11 cellular contexts compared by ENCODE assay signal in the genomic region with DNA sequence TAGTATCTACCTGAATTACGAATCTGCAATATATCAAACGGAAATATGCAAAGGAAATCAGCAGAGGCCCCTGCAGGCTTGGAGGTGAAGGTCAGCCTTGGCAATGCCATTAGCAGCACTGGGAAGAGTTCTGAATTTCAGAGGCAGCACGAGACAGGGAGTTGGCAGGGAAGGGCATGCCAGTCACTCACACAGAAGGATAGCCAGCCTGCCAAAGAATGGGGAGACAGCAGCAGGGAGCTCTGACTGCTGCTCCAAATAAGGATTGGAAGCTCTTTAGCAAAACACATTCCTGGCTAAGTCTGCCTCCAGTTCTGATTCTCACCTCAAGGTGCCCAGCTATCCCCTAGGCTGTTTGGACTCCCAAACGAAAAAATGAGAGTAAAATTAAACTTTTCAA.
DNase-seq lines count a peak whose midpoint lies in the region; ATAC-seq and TF ChIP-seq lines count a peak whose summit lies in the region.
"Had no signal": no experiment of that assay in that cellular context is flagged by ENCODE, and none has a peak within 500 bp of the region (broad histone marks: within the 10 kb centered on the region; RNA-seq: fewer than 3 reads in every experiment).

No MANE protein-coding gene starts in this region.

- DNase-seq in NCI-H1694 treated with DMSO at 0.1 percent for 48 hours (lab: John Stamatoyannopoulos, UW) = peak; percentile 35
- no peak for DNase-seq in NCI-H1694 (lab: John Stamatoyannopoulos, UW)
- DNase-seq in coronary artery (ENCODE audit: low spot score) = peak; percentile 77
- peak; percentile 29 for DNase-seq in iPS-NIHi7 (ENCODE audit: extremely low spot score)
- no peak for DNase-seq in NCI-H2081 (lab: John Stamatoyannopoulos, UW)
- DNase-seq: activated naive CD8-positive, alpha-beta T cell treated with anti-CD3 and anti-CD28 coated beads, Interleukin-2, amount 10 ng/mL, durations not matched to agents 7 days and 5 days; left colon had no signal

- peak overlapping the region; percentile 11 for H3K4me3 ChIP-seq in coronary artery
- H3K4me3 ChIP-seq: SJSA1 had no signal

- no peak for ATAC-seq in GM18502 (IDR thresholded peaks at IDR 0.05; ENCODE audit: poor library complexity, unreplicated experiment)
- ATAC-seq in GM21515 (IDR thresholded peaks at IDR 0.05; ENCODE audit: unreplicated experiment) = no peak
- no peak for ATAC-seq in GM19397 (IDR thresholded peaks at IDR 0.05; ENCODE audit: unreplicated experiment)
- ATAC-seq: left colon had no signal

- peak overlapping the region; percentile 23 to 36 for H3K27ac ChIP-seq in coronary artery
- H3K27ac ChIP-seq: SJSA1 had no signal

- TF ChIP-seq CTCF in coronary artery (IDR thresholded peaks at IDR 0.05) = no peak

Comparison
In these comparisons a context has a peak if more than half of its experiments do, and no peak if none do; other contexts are left out.
1. DNase-seq: peak in NCI-H1694 treated with DMSO at 0.1 percent for 48 hours (single experiment), coronary artery (single experiment) and iPS-NIHi7 (single experiment); none in NCI-H1694 (single experiment) and NCI-H2081 (0 of 2).